In the genomic region with DNA sequence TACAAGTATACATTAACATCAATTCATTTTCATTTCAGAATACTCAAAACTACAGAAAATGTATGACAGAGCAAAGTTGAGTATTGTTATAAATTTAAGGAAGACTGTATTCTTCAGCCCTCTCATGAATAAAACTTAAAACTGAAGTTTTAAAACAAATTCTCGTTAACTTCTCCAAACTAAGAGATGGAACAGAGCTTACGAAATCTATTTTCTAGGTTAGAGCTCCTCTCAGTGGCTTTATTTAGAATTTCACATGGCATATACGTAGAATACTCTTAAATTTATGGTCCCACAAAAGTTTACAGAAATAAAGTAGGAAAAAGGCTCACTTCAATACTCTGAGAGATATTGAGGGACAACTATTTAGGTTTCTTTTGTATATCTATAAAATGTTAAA, we compare ENCODE assay signal across 8 cellular contexts.
DNase-seq lines count a peak whose midpoint lies in the region; ATAC-seq and TF ChIP-seq lines count a peak whose summit lies in the region.

No MANE protein-coding gene starts in this region.

- H3K4me3 ChIP-seq in heart left ventricle (no peak overlapping the region), fibroblast of villous mesenchyme (ENCODE audit: low read depth, low read length) (no peak overlapping the region), tibial nerve (no peak overlapping the region), MG63 (no peak overlapping the region)

- no peak for TF ChIP-seq EP300 in tibial nerve (IDR thresholded peaks at IDR 0.05)

- H3K9me3 ChIP-seq in heart left ventricle = no peaks in the 10 kb centered on the region
- no peaks in the 10 kb centered on the region for H3K9me3 ChIP-seq in tibial nerve
- no peaks in the 10 kb centered on the region for H3K9me3 ChIP-seq in MG63

- ATAC-seq in heart left ventricle = no peak
- no peak for ATAC-seq in Right ventricle myocardium inferior
- no peak for ATAC-seq in HG02571 (IDR thresholded peaks at IDR 0.05; ENCODE audit: unreplicated experiment)

- TF ChIP-seq CTCF in heart left ventricle (IDR thresholded peaks at IDR 0.05) (peak in 11 of 12 donors; percentile 17 to 58 (median 37)), fibroblast of villous mesenchyme (IDR thresholded peaks at IDR 0.05; ENCODE audit: insufficient read depth, low read depth, low read length) (peak; percentile 30), tibial nerve (IDR thresholded peaks at IDR 0.05) (peak in 4 of 5 experiments; percentile 22 to 49 (median 36))

- H3K27ac ChIP-seq in heart left ventricle (no peak overlapping the region), tibial nerve (no peak overlapping the region)

- H3K4me1 ChIP-seq in heart left ventricle (no peaks in the 10 kb centered on the region), tibial nerve (no peaks in the 10 kb centered on the region)

- no peaks in the 10 kb centered on the region for H3K27me3 ChIP-seq in heart left ventricle
- H3K27me3 ChIP-seq in tibial nerve = no peaks in the 10 kb centered on the region
- no peaks in the 10 kb centered on the region for H3K27me3 ChIP-seq in MG63

- WGBS in heart left ventricle, 4 donors = 11 to 16% (median 13%) methylated on average over 3 of the region's 3 CpGs
- 6% methylated on average over 3 of the region's 3 CpGs for WGBS in tibial nerve, 2 donors

- no peak for TF ChIP-seq POLR2A in heart left ventricle (IDR thresholded peaks at IDR 0.05)
- TF ChIP-seq POLR2A in tibial nerve (IDR thresholded peaks at IDR 0.05) = no peak

- intact Hi-C loops in heart left ventricle (cut with DNase I) (no loop called here), Right ventricle myocardium inferior (cut with DNase I) (no loop called here)

- DNase-seq in heart left ventricle = no peak
- no peak for DNase-seq in Right ventricle myocardium inferior (ENCODE audit: missing footprints)
- DNase-seq in HS-5 (ENCODE audit: low read depth) = peak; percentile 26
- peak; percentile 58 for DNase-seq in RKO (ENCODE audit: low spot score)
- DNase-seq in fibroblast of villous mesenchyme (ENCODE audit: low read depth) = peak; percentile 30
- no peak for DNase-seq in tibial nerve (ENCODE audit: low spot score in 2 of 2)
- DNase-seq in MG63 = no peak

- no peaks in the 10 kb centered on the region for H3K36me3 ChIP-seq in heart left ventricle
- no peaks in the 10 kb centered on the region for H3K36me3 ChIP-seq in tibial nerve
- H3K36me3 ChIP-seq in MG63 = no peaks in the 10 kb centered on the region

Comparison
In these comparisons a context has a peak if more than half of its experiments do, and no peak if none do; other contexts are left out.
1. DNase-seq: peak in HS-5 (single experiment), RKO (single experiment) and fibroblast of villous mesenchyme (single experiment); none in heart left ventricle (0 of 5), Right ventricle myocardium inferior (single experiment), tibial nerve (0 of 2) and MG63 (single experiment).
2. Peak in every context shown above with its lines, with median percentiles within 50 percentile points of each other: CTCF ChIP-seq.